In the genomic region with DNA sequence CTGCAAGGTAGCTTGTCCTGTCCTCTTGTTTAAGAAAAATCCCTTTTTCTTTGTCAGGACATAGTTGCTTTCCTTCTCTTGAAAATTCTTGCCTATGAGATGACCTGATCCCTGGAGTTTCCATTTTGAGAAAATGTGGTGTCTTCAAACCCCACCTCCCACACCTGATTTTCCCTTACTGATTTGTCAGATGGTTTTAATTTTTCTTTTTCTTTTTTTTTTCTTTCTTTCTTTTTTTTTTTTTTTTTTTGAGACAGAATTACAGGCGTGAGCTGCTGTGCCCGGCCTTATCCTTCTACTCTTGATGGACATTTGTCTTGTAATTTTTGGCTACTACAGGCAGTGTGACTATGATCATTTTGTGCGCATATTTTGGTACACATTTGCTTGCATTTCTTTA, we compare ENCODE assay signal across 13 cellular contexts. TPM values are rescaled to one million over a fixed set of nuclear protein-coding genes. Genes with fewer than 3 reads are reported as not detected.
DNase-seq lines count a peak whose midpoint lies in the region; ATAC-seq and TF ChIP-seq lines count a peak whose summit lies in the region.
"Had no signal": no experiment of that assay in that cellular context is flagged by ENCODE, and none has a peak within 500 bp of the region (broad histone marks: within the 10 kb centered on the region; RNA-seq: fewer than 3 reads in every experiment).

No MANE protein-coding gene starts in this region.

- H4K91ac ChIP-seq in IMR-90 (ENCODE audit: insufficient read depth, low read depth, low read length): no peak overlapping the region

- H2BK120ac ChIP-seq in IMR-90 (ENCODE audit: low read depth, low read length): no peak overlapping the region

- no peak overlapping the region for H2BK15ac ChIP-seq in IMR-90 (ENCODE audit: low read depth, low read length)

- H3K4ac ChIP-seq in IMR-90 (ENCODE audit: low read depth, low read length): no peak overlapping the region

- no peak overlapping the region; the same call in 1 of the 2 replicates for H3K23ac ChIP-seq in IMR-90 (ENCODE audit: low read depth, low read length)

- no peak overlapping the region for H2AK9ac ChIP-seq in IMR-90 (replicated peaks; ENCODE audit: low read depth, low read length, poor library complexity)

- CTCF ChIA-PET in IMR-90 (lab: Yijun Ruan, JAX): no interaction called here

- H3K9me2 ChIP-seq in neural cell (ENCODE audit: insufficient read depth, low read length): no peaks in the 10 kb centered on the region

- ATAC-seq in IMR-90 (ENCODE audit: low read depth) (no peak), GM19455 (IDR thresholded peaks at IDR 0.05; ENCODE audit: unreplicated experiment) (no peak)
- ATAC-seq: left cardiac atrium, upper lobe of right lung had no signal

- H3K4me2 ChIP-seq in BLaER1 (peak overlapping the region; percentile 87), IMR-90 (ENCODE audit: low read depth, low read length) (peak overlapping the region; percentile 96), neural cell (ENCODE audit: low read length) (peak overlapping the region; percentile 72)

- no peak overlapping the region; a peak in 1 of 4 replicates for H4K8ac ChIP-seq in IMR-90 (ENCODE audit: low read depth in 2 of 2, low read length in 2 of 2)

- H3K27ac ChIP-seq in BLaER1 (no peak overlapping the region), IMR-90 (ENCODE audit: insufficient read depth, low read length) (no peak overlapping the region), dorsolateral prefrontal cortex (no peak overlapping the region), neural cell (ENCODE audit: low read length) (peak overlapping the region; percentile 76), esophagus squamous epithelium (no peak overlapping the region)
- H3K27ac ChIP-seq: upper lobe of right lung had no signal

- H3K9ac ChIP-seq in BLaER1 (peak overlapping the region; percentile 92; the same call in 1 of the 2 replicates), IMR-90 (ENCODE audit: low read depth, low read length) (no peak overlapping the region), neural cell (ENCODE audit: low read length) (peak overlapping the region; percentile 87)

- no peak overlapping the region for H2BK20ac ChIP-seq in IMR-90 (ENCODE audit: low read depth, low read length)

- H3K27me3 ChIP-seq in BLaER1: no peaks in the 10 kb centered on the region
- no peaks in the 10 kb centered on the region for H3K27me3 ChIP-seq in IMR-90 (ENCODE audit: control insufficient read depth, insufficient read depth, low read length)
- no peaks in the 10 kb centered on the region for H3K27me3 ChIP-seq in dorsolateral prefrontal cortex
- H3K27me3 ChIP-seq in neural cell (ENCODE audit: insufficient read depth, low read depth, low read length): no peaks in the 10 kb centered on the region
- H3K27me3 ChIP-seq in esophagus squamous epithelium: no peaks in the 10 kb centered on the region
- H3K27me3 ChIP-seq: upper lobe of right lung had no signal

- DNase-seq in IMR-90: no peak
- no peak for DNase-seq in dorsolateral prefrontal cortex
- no peak for DNase-seq in LoVo (ENCODE audit: low spot score)
- DNase-seq in NCI-H69 (lab: John Stamatoyannopoulos, UW): no peak
- no peak for DNase-seq in esophagus squamous epithelium (lab: John Stamatoyannopoulos, UW)
- DNase-seq: erythroblast, left cardiac atrium, NCI-H1105 treated with DMSO at 0.1 percent for 48 hours, upper lobe of right lung had no signal

- H3K79me1 ChIP-seq in IMR-90 (ENCODE audit: low read depth in 1 of 2, low read length in 2 of 2): peaks cover 9 to 22% of the 10 kb centered on the region in 2 experiments

- no peak overlapping the region for H3K56ac ChIP-seq in IMR-90 (ENCODE audit: extremely low read depth, insufficient read depth, low read length)

- in situ Hi-C loops in IMR-90 (cut with MboI; ENCODE audit: low sequenced_read_pairs): no loop called here

- dilution Hi-C loops in IMR-90 (cut with HindIII; ENCODE audit: low sequenced_read_pairs, unreplicated experiment): no loop called here

- TF ChIP-seq POLR2A in IMR-90 (IDR thresholded peaks at IDR 0.05; ENCODE audit: low read depth, low read length) (no peak), esophagus squamous epithelium (IDR thresholded peaks at IDR 0.05) (no peak)

- TF ChIP-seq RAD21 in IMR-90 (IDR thresholded peaks at IDR 0.05; ENCODE audit: low read length) (no peak), neural cell (conservative IDR thresholded peaks at IDR 0.05) (no peak)

- H3K18ac ChIP-seq in IMR-90 (ENCODE audit: low read depth, low read length): no peak overlapping the region

- H2AK5ac ChIP-seq in IMR-90 (ENCODE audit: low read depth, low read length): no peak overlapping the region

- POLR2A ChIA-PET in IMR-90 (lab: Charles Lee; ENCODE audit: unreplicated experiment): no interaction called here

- no peak overlapping the region for H2BK5ac ChIP-seq in IMR-90 (ENCODE audit: low read depth, low read length, poor library complexity, severe bottlenecking)

- intact Hi-C loops in IMR-90 (cut with micrococcal nuclease) (loop anchor here (5.0 kb wide), 1 partner anchor 65 kb away; a partner anchor contains a TSS), dorsolateral prefrontal cortex (cut with DNase I) (loop anchor here (2.0 to 10.0 kb wide), 8 partner anchors 15 to 617 kb away; a partner anchor contains a TSS), esophagus squamous epithelium (cut with DNase I) (no loop called here)

- H3K9me1 ChIP-seq in IMR-90 (ENCODE audit: insufficient read depth, low read length): peaks cover 6% of the 10 kb centered on the region

- H3K9me3 ChIP-seq in BLaER1: peaks cover 55% of the 10 kb centered on the region
- peaks cover 15% of the 10 kb centered on the region for H3K9me3 ChIP-seq in IMR-90 (ENCODE audit: control insufficient read depth, insufficient read depth, low read length)
- H3K9me3 ChIP-seq in neural cell (ENCODE audit: low read length): peaks cover 9% of the 10 kb centered on the region
- peaks cover 0 to 36% (median 17%) of the 10 kb centered on the region in 3 donors for H3K9me3 ChIP-seq in esophagus squamous epithelium
- H3K9me3 ChIP-seq: prostate gland had no signal

- H3K14ac ChIP-seq in IMR-90 (replicated peaks; ENCODE audit: low read depth, low read length): no peak overlapping the region

- H3K4me1 ChIP-seq in BLaER1: peaks cover 22% of the 10 kb centered on the region
- 0 out of 2 replicates have a peak, but pooled peaks cover 2% of the 10 kb centered on the region for H3K4me1 ChIP-seq in IMR-90 (ENCODE audit: control insufficient read depth, insufficient read depth, low read length)
- H3K4me1 ChIP-seq in esophagus squamous epithelium: peaks cover 0 to 25% (median 11%) of the 10 kb centered on the region in 3 donors
- H3K4me1 ChIP-seq: prostate gland had no signal

- TF ChIP-seq EP300 in neural cell (conservative IDR thresholded peaks at IDR 0.05; ENCODE audit: poor library complexity, severe bottlenecking): no peak

- H3K36me3 ChIP-seq in BLaER1 (peaks cover 60% of the 10 kb centered on the region), IMR-90 (ENCODE audit: control insufficient read depth, insufficient read depth, low read length) (peaks cover 8% of the 10 kb centered on the region), neural cell (ENCODE audit: insufficient read depth, low read length) (peaks cover 8% of the 10 kb centered on the region), esophagus squamous epithelium (peaks cover 0 to 48% (median 3%) of the 10 kb centered on the region in 3 donors)
- H3K36me3 ChIP-seq: prostate gland had no signal

- H4K5ac ChIP-seq in IMR-90 (ENCODE audit: low read depth, low read length): no peak overlapping the region

- H3K4me3 ChIP-seq in BLaER1: peak overlapping the region; percentile 86
- H3K4me3 ChIP-seq in IMR-90 (ENCODE audit: insufficient read depth, low read depth, low read length): no peak overlapping the region
- H3K4me3 ChIP-seq in dorsolateral prefrontal cortex: peak overlapping the region in 50 of 59 donors; percentile 63 to 99 (median 89)
- peak overlapping the region; percentile 88 for H3K4me3 ChIP-seq in neural cell (ENCODE audit: low read length)
- peak overlapping the region in 2 of 4 donors; percentile 72 to 93 for H3K4me3 ChIP-seq in esophagus squamous epithelium

- BruUV-seq in IMR-90 (replicated peaks; lab: Mats Ljungman, UMichigan): no TSS peak

- peaks cover 3% of the 10 kb centered on the region for H3F3A ChIP-seq in neural cell (ENCODE audit: insufficient read depth, low read length, poor library complexity, severe bottlenecking)

- H2AFZ ChIP-seq in IMR-90 (replicated peaks; ENCODE audit: low read length, poor library complexity) (no peak overlapping the region), neural cell (ENCODE audit: low read depth, low read length) (peak overlapping the region; percentile 100)

- H4K20me1 ChIP-seq in BLaER1 (no peaks in the 10 kb centered on the region), IMR-90 (ENCODE audit: insufficient read depth, low read length) (no peaks in the 10 kb centered on the region), neural cell (ENCODE audit: insufficient read depth) (no peaks in the 10 kb centered on the region)

- TF ChIP-seq CTCF in IMR-90 (conservative IDR thresholded peaks at IDR 0.05; ENCODE audit: low read depth, low read length): no peak
- no peak for TF ChIP-seq CTCF in dorsolateral prefrontal cortex (IDR thresholded peaks at IDR 0.05 in 54 of 56, conservative IDR thresholded peaks at IDR 0.05 in 2 of 56; ENCODE audit: low read depth in 1 of 56, partially characterized antibody in 56 of 56)
- TF ChIP-seq CTCF in neural cell (IDR thresholded peaks at IDR 0.05; ENCODE audit: poor library complexity, severe bottlenecking): no peak
- TF ChIP-seq CTCF in esophagus squamous epithelium (IDR thresholded peaks at IDR 0.05): no peak

- H3K79me2 ChIP-seq in neural cell (replicated peaks; ENCODE audit: insufficient read depth, low read length): peaks cover 38% of the 10 kb centered on the region

- no CpG with 5 or more reads among the region's 3 CpGs for WGBS in IMR-90 (ENCODE audit: extremely low coverage in 2 of 2, insufficient read length in 1 of 2), 2 experiments
- WGBS in esophagus squamous epithelium, 2 donors: 95 to 100% methylated on average over 3 of the region's 3 CpGs

RNA-seq across cellular contexts. Expression of a gene that starts 1.2 kb away (rescaled TPM):
- 2.5 and 3.0 TPM in 2 replicates for total RNA-seq in IMR-90 (2012; rRNA removed)
- 1.5 and 1.8 TPM in 2 replicates for polyA plus RNA-seq in IMR-90 (2012; rRNA removed)
- polyA plus RNA-seq in IMR-90 (2012; cell fraction: cytosol; rRNA removed): 0.66 TPM in 2 replicates
- 0.74 and 3.6 TPM in 2 replicates for polyA plus RNA-seq in IMR-90 (2012; cell fraction: nucleus; rRNA removed; ENCODE audit: low replicate concordance)
- total RNA-seq in dorsolateral prefrontal cortex: 10 to 100 TPM in 66 of 120 experiments, 1 to 10 TPM in 54; 4.2 to 23.2 (median 10.2) TPM
- 15.4 and 20.9 TPM in 2 replicates for polyA plus RNA-seq in neural cell
- 38.5 and 44.0 TPM in 2 replicates for polyA minus RNA-seq in neural cell
- total RNA-seq in esophagus squamous epithelium: 10 to 100 TPM in 1 of 4 donors, 1 to 10 TPM in 2, under 1 TPM in 1; 0.87 to 10.3 (median 1.4) TPM

RNA-seq across cellular contexts. Expression of a gene that starts 13.7 kb away (rescaled TPM):
- total RNA-seq in IMR-90 (2012; rRNA removed) (4.3 and 6.4 TPM in 2 replicates), dorsolateral prefrontal cortex (10 to 100 TPM in 105 of 120 experiments, 1 to 10 TPM in 15; 8.6 to 21.8 (median 12.8) TPM), esophagus squamous epithelium (1 to 10 TPM; 2.4 to 7.1 (median 4.1) TPM)
- polyA plus RNA-seq in IMR-90 (2012; rRNA removed) (0.97 and 1.5 TPM in 2 replicates), neural cell (11.0 and 12.0 TPM in 2 replicates)
- polyA plus RNA-seq in IMR-90 (2012; cell fraction: cytosol; rRNA removed): 0.34 and 0.62 TPM in 2 replicates
- polyA plus RNA-seq in IMR-90 (2012; cell fraction: nucleus; rRNA removed; ENCODE audit: low replicate concordance): 0.36 and 0.80 TPM in 2 replicates
- polyA minus RNA-seq in neural cell: 25.8 and 39.4 TPM in 2 replicates
